ENCODE assay signal across 8 cellular contexts in the genomic region with DNA sequence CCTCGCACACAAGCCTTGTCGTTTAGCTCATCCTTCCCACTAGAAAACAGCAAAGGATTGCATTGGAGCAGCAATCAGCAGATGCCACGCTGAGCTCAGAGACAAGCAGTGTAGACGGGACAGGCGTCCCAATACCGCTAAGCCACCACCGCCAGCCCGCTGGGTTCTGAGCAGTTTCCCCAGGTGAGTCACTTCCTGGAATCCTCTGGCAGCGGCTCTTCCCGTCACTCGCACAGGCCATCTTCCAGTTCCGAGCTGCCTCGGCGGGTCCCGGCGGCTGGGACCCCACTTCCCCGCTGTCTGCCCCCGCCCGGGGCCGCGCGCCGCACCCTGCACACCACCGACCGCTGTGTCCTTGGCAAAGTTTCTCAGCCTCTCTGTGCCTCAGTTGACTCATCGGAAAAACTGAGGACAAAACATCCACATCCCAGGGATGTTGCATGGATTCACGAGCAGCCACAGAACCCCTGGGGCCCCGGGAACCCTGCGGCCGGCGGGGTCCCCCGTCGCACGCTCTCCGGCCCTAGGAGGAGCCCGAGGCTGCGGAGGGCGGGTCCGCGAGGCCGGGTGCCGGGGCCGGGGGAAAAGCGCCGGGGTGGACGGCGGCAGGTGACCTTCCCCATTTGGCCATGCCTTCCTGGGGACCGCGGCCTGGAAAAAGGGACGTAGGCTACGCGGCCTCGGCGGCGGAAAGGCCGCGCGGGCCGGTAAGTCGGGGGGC. TPM values are rescaled to one million over a fixed set of nuclear protein-coding genes. Genes with fewer than 3 reads are reported as not detected.
DNase-seq lines count a peak whose midpoint lies in the region; ATAC-seq, FAIRE-seq and TF ChIP-seq lines count a peak whose summit lies in the region.

No MANE protein-coding gene starts in this region.

- H2AFZ ChIP-seq in GM23338: peak overlapping the region; percentile 97
- peak overlapping the region; percentile 20 for H2AFZ ChIP-seq in keratinocyte (ENCODE audit: control insufficient read depth, low read length)

- peak overlapping the region; percentile 84 for H3K27ac Mint-ChIP-seq in GM23338
- H3K27ac Mint-ChIP-seq in WTC11: peak overlapping the region; percentile 85

- H3K36me3 Mint-ChIP-seq in GM23338 (ENCODE audit: low read depth) (peaks cover 31% of the 10 kb centered on the region), WTC11 (peaks cover 40% of the 10 kb centered on the region)

- no peaks in the 10 kb centered on the region for H3K9me3 ChIP-seq in keratinocyte (ENCODE audit: control insufficient read depth, low read depth, low read length)

- peaks cover 3% of the 10 kb centered on the region for H3K27me3 Mint-ChIP-seq in GM23338 (ENCODE audit: insufficient read depth, low read depth, poor library complexity)
- no peaks in the 10 kb centered on the region for H3K27me3 Mint-ChIP-seq in WTC11 (ENCODE audit: low read depth)

- peak; percentile 92 for DNase-seq in ELR (ENCODE audit: low read depth)
- DNase-seq in GM23338 (ENCODE audit: low spot score): peak; percentile 73
- peak; percentile 17 for DNase-seq in LNCaP clone FGC (ENCODE audit: low read depth)
- DNase-seq in WTC11 (ENCODE audit: low spot score): peak; percentile 57
- DNase-seq in bronchial epithelial cell (ENCODE audit: low read depth): peak; percentile 65
- no peak for DNase-seq in keratinocyte (ENCODE audit: low read depth, low spot score)
- peak; percentile 85 for DNase-seq in stimulated activated CD4-positive, alpha-beta T cell treated with anti-CD3 and anti-CD28 coated beads, Interleukin-15, amount 100 ng/mL, for 24 hours

- H3K79me2 ChIP-seq in GM23338 (replicated peaks; ENCODE audit: insufficient read depth) (peaks cover 36% of the 10 kb centered on the region), keratinocyte (ENCODE audit: control insufficient read depth, insufficient read depth, low read length) (peaks cover 46% of the 10 kb centered on the region)

- H3K27ac ChIP-seq in GM23338 (ENCODE audit: low read depth): no peak overlapping the region
- H3K27ac ChIP-seq in keratinocyte (ENCODE audit: control insufficient read depth, insufficient read depth, low read length): peak overlapping the region; percentile 54

- H3K9me3 Mint-ChIP-seq in GM23338 (peaks cover 14% of the 10 kb centered on the region), WTC11 (peaks cover 29% of the 10 kb centered on the region)

- H3K9ac ChIP-seq in keratinocyte (ENCODE audit: control insufficient read depth, extremely low read depth, insufficient read depth, low read length): peak overlapping the region; percentile 94

- POLR2A ChIA-PET in WTC11 (lab: Charles Lee): interaction anchor here (1.2 kb wide), 1 partner anchor 56 kb away, joined by 11 read pairs; a partner anchor contains a TSS

- peak overlapping the region; percentile 77 for H3K4me3 ChIP-seq in GM23338
- H3K4me3 ChIP-seq in LNCaP clone FGC (ENCODE audit: low read depth, low read length): peak overlapping the region; percentile 73
- H3K4me3 ChIP-seq in bronchial epithelial cell (ENCODE audit: low read depth, low read length): peak overlapping the region; percentile 90
- peak overlapping the region; percentile 64 to 97 (median 86) for H3K4me3 ChIP-seq in keratinocyte (ENCODE audit: control insufficient read depth in 2 of 3, extremely low read depth in 1 of 3, insufficient read depth in 2 of 3, low read depth in 1 of 3, low read length in 3 of 3)

- no peak for FAIRE-seq in bronchial epithelial cell (lab: Jason Lieb, UNC)
- peak; percentile 23 for FAIRE-seq in keratinocyte (lab: Jason Lieb, UNC)

- TF ChIP-seq CTCF in GM23338 (conservative IDR thresholded peaks at IDR 0.05; ENCODE audit: low read depth in 2 of 2) (no peak), LNCaP clone FGC (IDR thresholded peaks at IDR 0.05; ENCODE audit: control insufficient read depth, extremely low read depth, insufficient read depth) (no peak), WTC11 (IDR thresholded peaks at IDR 0.05) (no peak), bronchial epithelial cell (IDR thresholded peaks at IDR 0.05; ENCODE audit: insufficient read depth, low read length, severe bottlenecking) (no peak), keratinocyte (optimal IDR thresholded peaks at IDR 0.05 in 1 of 3, IDR thresholded peaks at IDR 0.05 in 1 of 3, conservative IDR thresholded peaks at IDR 0.05 in 1 of 3; ENCODE audit: extremely low read depth in 1 of 3, insufficient read depth in 2 of 3, low read length in 3 of 3) (no peak)

- H4K20me1 ChIP-seq in GM23338 (replicated peaks; ENCODE audit: insufficient read depth) (peaks cover 15% of the 10 kb centered on the region), keratinocyte (ENCODE audit: control insufficient read depth, extremely low read depth, insufficient read depth, low read length) (no peaks in the 10 kb centered on the region)

- H3K9me2 ChIP-seq in GM23338 (ENCODE audit: insufficient read depth): no peaks in the 10 kb centered on the region

- H3K4me1 ChIP-seq in GM23338 (ENCODE audit: insufficient read depth) (peaks cover 8% of the 10 kb centered on the region; the same call in 1 of the 2 replicates), keratinocyte (ENCODE audit: control insufficient read depth, extremely low read depth, insufficient read depth, low read length) (peaks cover 16% of the 10 kb centered on the region)

- 0 out of 2 replicates have a peak, but pooled peaks cover 3% of the 10 kb centered on the region for H3F3A ChIP-seq in GM23338 (replicated peaks; ENCODE audit: low read depth)

- no peaks in the 10 kb centered on the region for H3K9me1 ChIP-seq in keratinocyte (ENCODE audit: control insufficient read depth, extremely low read depth, insufficient read depth, low read length)

- ATAC-seq in GM23338 (peak; percentile 51), WTC11 (peak; percentile 43), GM18858 (IDR thresholded peaks at IDR 0.05; ENCODE audit: unreplicated experiment) (no peak)

- H3K4me1 Mint-ChIP-seq in GM23338 (peaks cover 14% of the 10 kb centered on the region; the same call in 2 of the 3 replicates), WTC11 (peaks cover 17% of the 10 kb centered on the region)

- no peaks in the 10 kb centered on the region for H3K27me3 ChIP-seq in GM23338 (ENCODE audit: insufficient read depth)
- no peaks in the 10 kb centered on the region for H3K27me3 ChIP-seq in bronchial epithelial cell (ENCODE audit: control insufficient read depth, insufficient read depth, low read length)
- no peaks in the 10 kb centered on the region for H3K27me3 ChIP-seq in keratinocyte (ENCODE audit: control insufficient read depth, extremely low read depth, insufficient read depth, low read length)

- H3K4me3 Mint-ChIP-seq in GM23338 (peak overlapping the region; percentile 92), WTC11 (peak overlapping the region; percentile 93)

- dilution Hi-C loops in keratinocyte (cut with MboI; ENCODE audit: extremely low pct_ligation_motif_present, low sequenced_read_pairs): no loop called here

- H3K4me2 ChIP-seq in GM23338 (peak overlapping the region; percentile 99), keratinocyte (ENCODE audit: control insufficient read depth, extremely low read depth, insufficient read depth, low read depth, low read length) (peak overlapping the region; percentile 87)

- CTCF ChIA-PET in WTC11 (lab: Charles Lee): interaction anchor here (1.0 to 1.7 kb wide), 6 partner anchors 9 to 344 kb away, joined by 3 to 9 read pairs (median 3); a partner anchor contains a TSS

- H3K36me3 ChIP-seq in GM23338 (ENCODE audit: insufficient read depth) (peaks cover 8% of the 10 kb centered on the region), bronchial epithelial cell (ENCODE audit: control insufficient read depth, insufficient read depth, low read length) (peaks cover 5% of the 10 kb centered on the region), keratinocyte (ENCODE audit: control insufficient read depth in 2 of 2, extremely low read depth in 1 of 2, insufficient read depth in 2 of 2, low read length in 2 of 2) (peaks cover 4 to 13% of the 10 kb centered on the region in 2 experiments)

RNA-seq across cellular contexts. Expression of a gene that starts 0.6 kb away (rescaled TPM):
- 31.0 and 36.3 TPM in 2 replicates for total RNA-seq in GM23338 (2014; rRNA removed; shearing (Covaris generic))
- 20.3 and 23.7 TPM in 2 replicates for polyA plus RNA-seq in GM23338 (2016; fragmentation: Nextera tagmentation; extraction: Ambion mirVana)
- total RNA-seq in WTC11 (2021): 48.4 to 51.8 TPM (median 49.5 TPM) in 3 replicates
- total RNA-seq in bronchial epithelial cell: 18.4 and 40.5 TPM in 2 replicates
- polyA plus RNA-seq in keratinocyte: 58.3 to 86.4 TPM (median 68.6 TPM) in 3 replicates
- 113 TPM for polyA plus RNA-seq in keratinocyte (2011; ENCODE audit: low read depth)
- 58.8 and 75.5 TPM in 2 replicates for polyA plus RNA-seq in keratinocyte (2011; cell fraction: cytosol; rRNA removed)
- 78.1 and 96.1 TPM in 2 replicates for polyA plus RNA-seq in keratinocyte (2011; cell fraction: nucleus; rRNA removed)
- polyA plus RNA-seq in keratinocyte (2012; ENCODE audit: low replicate concordance): 74.3 and 90.7 TPM in 2 replicates
- 51.8 to 112 TPM (median 65.3 TPM) in 3 replicates for polyA minus RNA-seq in keratinocyte
- 69.1 TPM for polyA minus RNA-seq in keratinocyte (2011; cell fraction: cytosol; rRNA and poly(A)+ RNA removed)
- 45.9 and 80.5 TPM in 2 replicates for polyA minus RNA-seq in keratinocyte (2011; cell fraction: nucleus; rRNA and poly(A)+ RNA removed)

RNA-seq across cellular contexts. Expression of a gene that starts 46.9 kb away (rescaled TPM):
- total RNA-seq in GM23338 (2014; rRNA removed; shearing (Covaris generic)): 4.0 and 7.3 TPM in 2 replicates
- polyA plus RNA-seq in GM23338 (2016; fragmentation: Nextera tagmentation; extraction: Ambion mirVana) (1.1 and 1.2 TPM in 2 replicates), keratinocyte (0.09 to 0.36 TPM (median 0.30 TPM) in 3 replicates)
- total RNA-seq in WTC11 (2021) (2.2 to 2.6 TPM (median 2.3 TPM) in 3 replicates), bronchial epithelial cell (1.5 and 2.4 TPM in 2 replicates)
- 0.31 TPM for polyA plus RNA-seq in keratinocyte (2011; ENCODE audit: low read depth)
- 0.11 and 0.13 TPM in 2 replicates for polyA plus RNA-seq in keratinocyte (2011; cell fraction: cytosol; rRNA removed)
- polyA plus RNA-seq in keratinocyte (2011; cell fraction: nucleus; rRNA removed): 0.23 and 0.43 TPM in 2 replicates
- polyA plus RNA-seq in keratinocyte (2012; ENCODE audit: low replicate concordance): 0.30 and 0.39 TPM in 2 replicates
- polyA minus RNA-seq in keratinocyte: 0.23 to 0.36 TPM (median 0.32 TPM) in 3 replicates
- polyA minus RNA-seq in keratinocyte (2011; cell fraction: cytosol; rRNA and poly(A)+ RNA removed): 0.38 TPM
- 0.53 and 0.54 TPM in 2 replicates for polyA minus RNA-seq in keratinocyte (2011; cell fraction: nucleus; rRNA and poly(A)+ RNA removed)

RNA-seq across cellular contexts. Expression of a gene that starts 55.8 kb away (rescaled TPM):
- total RNA-seq in GM23338 (2014; rRNA removed; shearing (Covaris generic)): 30.2 and 34.4 TPM in 2 replicates
- polyA plus RNA-seq in GM23338 (2016; fragmentation: Nextera tagmentation; extraction: Ambion mirVana) (43.5 and 49.4 TPM in 2 replicates), keratinocyte (45.7 to 65.3 TPM (median 54.9 TPM) in 3 replicates)
- total RNA-seq in WTC11 (2021) (37.8 to 44.1 TPM (median 42.8 TPM) in 3 replicates), bronchial epithelial cell (120 and 167 TPM in 2 replicates)
- polyA plus RNA-seq in keratinocyte (2011; ENCODE audit: low read depth): 311 TPM
- polyA plus RNA-seq in keratinocyte (2011; cell fraction: cytosol; rRNA removed): 39.0 and 67.0 TPM in 2 replicates
- polyA plus RNA-seq in keratinocyte (2011; cell fraction: nucleus; rRNA removed): 43.0 and 57.6 TPM in 2 replicates
- polyA plus RNA-seq in keratinocyte (2012; ENCODE audit: low replicate concordance): 52.6 and 69.5 TPM in 2 replicates
- polyA minus RNA-seq in keratinocyte: 24.1 to 38.5 TPM (median 36.9 TPM) in 3 replicates
- polyA minus RNA-seq in keratinocyte (2011; cell fraction: cytosol; rRNA and poly(A)+ RNA removed): 78.7 TPM
- polyA minus RNA-seq in keratinocyte (2011; cell fraction: nucleus; rRNA and poly(A)+ RNA removed): 47.6 and 68.5 TPM in 2 replicates
